In genomic region chr1:167408355-167408754, GRCh38 we compare ENCODE assay signal across 25 cellular contexts.
"Had no signal": no experiment of that assay in that cellular context is flagged by ENCODE, and none has a peak within 500 bp of the region (broad histone marks: within the 10 kb centered on the region; RNA-seq: fewer than 3 reads in every experiment).

No MANE protein-coding gene starts in this region.

- FAIRE-seq: endothelial cell of umbilical vein, islet of Langerhans, keratinocyte had no signal

- ATAC-seq: effector memory CD8-positive, alpha-beta T cell; gastrocnemius medialis; heart right ventricle; left cardiac atrium; left lung; left ventricle myocardium superior; lower lobe of right lung had no signal

- H3K4me1 ChIP-seq: colonic mucosa, gastrocnemius medialis, lower lobe of right lung had no signal

- H3K36me3 ChIP-seq: colonic mucosa had no signal

- H3K9me3 ChIP-seq: colonic mucosa, esophagus muscularis mucosa, gastrocnemius medialis, heart right ventricle, left lung, lower lobe of right lung, mucosa of descending colon had no signal

- DNase-seq: colonic mucosa; cortex of kidney; effector CD8-positive, alpha-beta T cell; effector memory CD8-positive, alpha-beta T cell; endodermal cell; foreskin fibroblast; foreskin melanocyte; gastrocnemius medialis; glutamatergic neuron; head of caudate nucleus; heart right ventricle; hippocampal formation; left cardiac atrium; left lung; left ventricle myocardium superior; lower lobe of right lung; mesenchymal stem cell; mucosa of descending colon; naive B cell had no signal

- H3K4me3 ChIP-seq: colonic mucosa, esophagus muscularis mucosa, gastrocnemius medialis, heart right ventricle, left lung, lower lobe of right lung, mucosa of descending colon had no signal

- H3K9me3 Mint-ChIP-seq: dendritic cell treated with granulocyte-macrophage colony-stimulating factor and Interleukin-4, amounts not matched to agents 40 ng/mL and 50 ng/mL, for 4 days; effector memory CD8-positive, alpha-beta T cell; endodermal cell; mesothelial cell of epicardium; naive B cell had no signal

- H3K4me3 Mint-ChIP-seq: dendritic cell treated with granulocyte-macrophage colony-stimulating factor and Interleukin-4, amounts not matched to agents 40 ng/mL and 50 ng/mL, for 4 days; effector memory CD8-positive, alpha-beta T cell; endodermal cell; mesothelial cell of epicardium; naive B cell had no signal

- H3K27ac Mint-ChIP-seq: dendritic cell treated with granulocyte-macrophage colony-stimulating factor and Interleukin-4, amounts not matched to agents 40 ng/mL and 50 ng/mL, for 4 days; endodermal cell; mesothelial cell of epicardium had no signal

- H3K4me1 Mint-ChIP-seq: endodermal cell, naive B cell had no signal

- H3K27ac ChIP-seq: colonic mucosa, esophagus muscularis mucosa, gastrocnemius medialis, heart right ventricle, left lung, lower lobe of right lung had no signal

- H3K27me3 Mint-ChIP-seq: dendritic cell treated with granulocyte-macrophage colony-stimulating factor and Interleukin-4, amounts not matched to agents 40 ng/mL and 50 ng/mL, for 4 days; effector memory CD8-positive, alpha-beta T cell; naive B cell had no signal
